Comparison of ENCODE assay signal across 1 cellular context in the genomic region with DNA sequence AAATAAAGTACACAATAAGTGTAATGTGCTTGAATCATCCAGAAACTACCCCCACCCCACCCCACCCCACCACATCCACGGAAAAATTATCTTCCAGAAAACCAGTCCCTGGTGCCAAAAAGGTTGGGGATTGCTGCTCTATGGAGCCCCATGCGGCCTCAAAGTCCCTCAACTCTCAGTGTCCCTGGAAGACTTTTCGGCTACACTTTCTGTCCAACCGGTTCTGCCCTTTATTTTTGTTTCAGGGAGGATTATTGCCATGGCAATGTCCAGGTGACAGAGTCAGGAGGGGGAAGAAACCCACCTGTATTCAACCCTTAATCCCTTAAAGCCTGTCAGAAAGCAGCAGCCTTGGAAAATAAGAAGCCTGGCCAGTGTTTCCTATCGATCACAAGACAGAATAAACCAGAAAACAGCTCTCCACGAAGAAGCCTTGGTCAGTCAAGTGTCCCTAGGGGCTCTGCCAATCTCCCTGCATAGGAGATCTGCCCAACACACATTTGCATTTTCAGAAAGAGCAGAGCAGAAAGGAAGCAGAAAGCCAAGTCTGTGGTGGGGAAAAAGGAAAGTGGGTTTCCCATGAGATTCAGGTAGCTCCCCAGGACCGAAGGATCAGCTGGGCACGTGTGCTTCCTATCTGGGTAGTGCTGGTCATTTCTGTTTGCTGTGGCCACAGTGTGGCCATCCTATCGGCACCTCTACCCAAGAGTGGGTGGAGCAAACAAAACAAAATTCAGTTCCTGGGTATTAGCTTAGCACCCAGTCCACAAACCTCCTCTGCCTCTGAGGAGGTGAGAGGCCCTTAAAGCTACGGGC.
TF ChIP-seq lines count a peak whose summit lies in the region.

No MANE protein-coding gene starts in this region.

TF ChIP-seq in GM12878, 131 proteins besides CTCF, POLR2A, EP300 and RAD21 (continues in another document):
- TF ChIP-seq PAX8 (IDR thresholded peaks at IDR 0.05) (no peak), SREBF1 (IDR thresholded peaks at IDR 0.05; ENCODE audit: low read length) (no peak), ATF7 (IDR thresholded peaks at IDR 0.05; ENCODE audit: low read depth) (peak; percentile 36; the same call in 1 of the 2 replicates), MTA3 (IDR thresholded peaks at IDR 0.05; ENCODE audit: borderline replicate concordance, low read length) (no peak), NFIC (IDR thresholded peaks at IDR 0.05; ENCODE audit: low read depth, low read length) (no peak), ATF2 (IDR thresholded peaks at IDR 0.05; ENCODE audit: low read length) (0 out of 2 replicates have a peak, but pooled peaks have one; percentile 34), CBX5 (IDR thresholded peaks at IDR 0.05; ENCODE audit: low read depth) (no peak), FOXM1 (IDR thresholded peaks at IDR 0.05; ENCODE audit: low read depth, low read length) (no peak), PAX5 (IDR thresholded peaks at IDR 0.05; ENCODE audit: borderline replicate concordance, low read depth, low read length) (no peak; the same call in 1 of the 2 replicates), SMARCA5 (IDR thresholded peaks at IDR 0.05) (0 out of 2 replicates have a peak, but pooled peaks have one; percentile 10), ASH2L (IDR thresholded peaks at IDR 0.05; ENCODE audit: borderline replicate concordance, low read depth) (no peak), SPI1 (IDR thresholded peaks at IDR 0.05; ENCODE audit: borderline replicate concordance, insufficient read depth, low read depth, low read length) (no peak), NR2C2 (IDR thresholded peaks at IDR 0.05; ENCODE audit: borderline replicate concordance, control insufficient read depth, insufficient read length, low read depth) (no peak), HSF1 (IDR thresholded peaks at IDR 0.05; ENCODE audit: low read depth, low read length) (no peak), NFXL1 (IDR thresholded peaks at IDR 0.05; ENCODE audit: borderline replicate concordance) (no peak), NRF1 (conservative IDR thresholded peaks at IDR 0.05; ENCODE audit: low read depth, low read length) (no peak), SKIL (IDR thresholded peaks at IDR 0.05; ENCODE audit: low read depth, poor library complexity, severe bottlenecking) (peak; percentile 63), POU2F2 (IDR thresholded peaks at IDR 0.05; ENCODE audit: borderline replicate concordance, low read depth, low read length) (0 out of 3 replicates have a peak, but pooled peaks have one; percentile 66), FOS (IDR thresholded peaks at IDR 0.05; ENCODE audit: borderline replicate concordance, extremely low read depth, insufficient read length) (no peak), HDAC2 (IDR thresholded peaks at IDR 0.05) (no peak), ZSCAN29 (IDR thresholded peaks at IDR 0.05) (no peak), IKZF2 (IDR thresholded peaks at IDR 0.05) (peak; percentile 82 to 85; a peak in 3 of 4 replicates), ZNF592 (IDR thresholded peaks at IDR 0.05) (peak; percentile 81), CHD1 (IDR thresholded peaks at IDR 0.05; ENCODE audit: low read depth, low read length) (no peak), CHD2 (IDR thresholded peaks at IDR 0.05; ENCODE audit: borderline replicate concordance, low read depth, low read length) (no peak)
- TF ChIP-seq, protein P1, sequence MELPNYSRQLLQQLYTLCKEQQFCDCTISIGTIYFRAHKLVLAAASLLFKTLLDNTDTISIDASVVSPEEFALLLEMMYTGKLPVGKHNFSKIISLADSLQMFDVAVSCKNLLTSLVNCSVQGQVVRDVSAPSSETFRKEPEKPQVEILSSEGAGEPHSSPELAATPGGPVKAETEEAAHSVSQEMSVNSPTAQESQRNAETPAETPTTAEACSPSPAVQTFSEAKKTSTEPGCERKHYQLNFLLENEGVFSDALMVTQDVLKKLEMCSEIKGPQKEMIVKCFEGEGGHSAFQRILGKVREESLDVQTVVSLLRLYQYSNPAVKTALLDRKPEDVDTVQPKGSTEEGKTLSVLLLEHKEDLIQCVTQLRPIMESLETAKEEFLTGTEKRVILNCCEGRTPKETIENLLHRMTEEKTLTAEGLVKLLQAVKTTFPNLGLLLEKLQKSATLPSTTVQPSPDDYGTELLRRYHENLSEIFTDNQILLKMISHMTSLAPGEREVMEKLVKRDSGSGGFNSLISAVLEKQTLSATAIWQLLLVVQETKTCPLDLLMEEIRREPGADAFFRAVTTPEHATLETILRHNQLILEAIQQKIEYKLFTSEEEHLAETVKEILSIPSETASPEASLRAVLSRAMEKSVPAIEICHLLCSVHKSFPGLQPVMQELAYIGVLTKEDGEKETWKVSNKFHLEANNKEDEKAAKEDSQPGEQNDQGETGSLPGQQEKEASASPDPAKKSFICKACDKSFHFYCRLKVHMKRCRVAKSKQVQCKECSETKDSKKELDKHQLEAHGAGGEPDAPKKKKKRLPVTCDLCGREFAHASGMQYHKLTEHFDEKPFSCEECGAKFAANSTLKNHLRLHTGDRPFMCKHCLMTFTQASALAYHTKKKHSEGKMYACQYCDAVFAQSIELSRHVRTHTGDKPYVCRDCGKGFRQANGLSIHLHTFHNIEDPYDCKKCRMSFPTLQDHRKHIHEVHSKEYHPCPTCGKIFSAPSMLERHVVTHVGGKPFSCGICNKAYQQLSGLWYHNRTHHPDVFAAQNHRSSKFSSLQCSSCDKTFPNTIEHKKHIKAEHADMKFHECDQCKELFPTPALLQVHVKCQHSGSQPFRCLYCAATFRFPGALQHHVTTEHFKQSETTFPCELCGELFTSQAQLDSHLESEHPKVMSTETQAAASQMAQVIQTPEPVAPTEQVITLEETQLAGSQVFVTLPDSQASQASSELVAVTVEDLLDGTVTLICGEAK (IDR thresholded peaks at IDR 0.05; ENCODE audit: borderline replicate concordance) = peak; percentile 27; the same call in 1 of the 2 replicates
- TF ChIP-seq, protein P2, sequence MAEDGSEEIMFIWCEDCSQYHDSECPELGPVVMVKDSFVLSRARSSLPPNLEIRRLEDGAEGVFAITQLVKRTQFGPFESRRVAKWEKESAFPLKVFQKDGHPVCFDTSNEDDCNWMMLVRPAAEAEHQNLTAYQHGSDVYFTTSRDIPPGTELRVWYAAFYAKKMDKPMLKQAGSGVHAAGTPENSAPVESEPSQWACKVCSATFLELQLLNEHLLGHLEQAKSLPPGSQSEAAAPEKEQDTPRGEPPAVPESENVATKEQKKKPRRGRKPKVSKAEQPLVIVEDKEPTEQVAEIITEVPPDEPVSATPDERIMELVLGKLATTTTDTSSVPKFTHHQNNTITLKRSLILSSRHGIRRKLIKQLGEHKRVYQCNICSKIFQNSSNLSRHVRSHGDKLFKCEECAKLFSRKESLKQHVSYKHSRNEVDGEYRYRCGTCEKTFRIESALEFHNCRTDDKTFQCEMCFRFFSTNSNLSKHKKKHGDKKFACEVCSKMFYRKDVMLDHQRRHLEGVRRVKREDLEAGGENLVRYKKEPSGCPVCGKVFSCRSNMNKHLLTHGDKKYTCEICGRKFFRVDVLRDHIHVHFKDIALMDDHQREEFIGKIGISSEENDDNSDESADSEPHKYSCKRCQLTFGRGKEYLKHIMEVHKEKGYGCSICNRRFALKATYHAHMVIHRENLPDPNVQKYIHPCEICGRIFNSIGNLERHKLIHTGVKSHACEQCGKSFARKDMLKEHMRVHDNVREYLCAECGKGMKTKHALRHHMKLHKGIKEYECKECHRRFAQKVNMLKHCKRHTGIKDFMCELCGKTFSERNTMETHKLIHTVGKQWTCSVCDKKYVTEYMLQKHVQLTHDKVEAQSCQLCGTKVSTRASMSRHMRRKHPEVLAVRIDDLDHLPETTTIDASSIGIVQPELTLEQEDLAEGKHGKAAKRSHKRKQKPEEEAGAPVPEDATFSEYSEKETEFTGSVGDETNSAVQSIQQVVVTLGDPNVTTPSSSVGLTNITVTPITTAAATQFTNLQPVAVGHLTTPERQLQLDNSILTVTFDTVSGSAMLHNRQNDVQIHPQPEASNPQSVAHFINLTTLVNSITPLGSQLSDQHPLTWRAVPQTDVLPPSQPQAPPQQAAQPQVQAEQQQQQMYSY (CRISPR knock-in tag; IDR thresholded peaks at IDR 0.05) = no peak
- TF ChIP-seq, protein P3, sequence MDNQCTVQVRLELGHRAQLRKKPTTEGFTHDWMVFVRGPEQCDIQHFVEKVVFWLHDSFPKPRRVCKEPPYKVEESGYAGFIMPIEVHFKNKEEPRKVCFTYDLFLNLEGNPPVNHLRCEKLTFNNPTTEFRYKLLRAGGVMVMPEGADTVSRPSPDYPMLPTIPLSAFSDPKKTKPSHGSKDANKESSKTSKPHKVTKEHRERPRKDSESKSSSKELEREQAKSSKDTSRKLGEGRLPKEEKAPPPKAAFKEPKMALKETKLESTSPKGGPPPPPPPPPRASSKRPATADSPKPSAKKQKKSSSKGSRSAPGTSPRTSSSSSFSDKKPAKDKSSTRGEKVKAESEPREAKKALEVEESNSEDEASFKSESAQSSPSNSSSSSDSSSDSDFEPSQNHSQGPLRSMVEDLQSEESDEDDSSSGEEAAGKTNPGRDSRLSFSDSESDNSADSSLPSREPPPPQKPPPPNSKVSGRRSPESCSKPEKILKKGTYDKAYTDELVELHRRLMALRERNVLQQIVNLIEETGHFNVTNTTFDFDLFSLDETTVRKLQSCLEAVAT (IDR thresholded peaks at IDR 0.05) = peak; percentile 64; the same call in 1 of the 2 replicates
- TF ChIP-seq, protein P4, sequence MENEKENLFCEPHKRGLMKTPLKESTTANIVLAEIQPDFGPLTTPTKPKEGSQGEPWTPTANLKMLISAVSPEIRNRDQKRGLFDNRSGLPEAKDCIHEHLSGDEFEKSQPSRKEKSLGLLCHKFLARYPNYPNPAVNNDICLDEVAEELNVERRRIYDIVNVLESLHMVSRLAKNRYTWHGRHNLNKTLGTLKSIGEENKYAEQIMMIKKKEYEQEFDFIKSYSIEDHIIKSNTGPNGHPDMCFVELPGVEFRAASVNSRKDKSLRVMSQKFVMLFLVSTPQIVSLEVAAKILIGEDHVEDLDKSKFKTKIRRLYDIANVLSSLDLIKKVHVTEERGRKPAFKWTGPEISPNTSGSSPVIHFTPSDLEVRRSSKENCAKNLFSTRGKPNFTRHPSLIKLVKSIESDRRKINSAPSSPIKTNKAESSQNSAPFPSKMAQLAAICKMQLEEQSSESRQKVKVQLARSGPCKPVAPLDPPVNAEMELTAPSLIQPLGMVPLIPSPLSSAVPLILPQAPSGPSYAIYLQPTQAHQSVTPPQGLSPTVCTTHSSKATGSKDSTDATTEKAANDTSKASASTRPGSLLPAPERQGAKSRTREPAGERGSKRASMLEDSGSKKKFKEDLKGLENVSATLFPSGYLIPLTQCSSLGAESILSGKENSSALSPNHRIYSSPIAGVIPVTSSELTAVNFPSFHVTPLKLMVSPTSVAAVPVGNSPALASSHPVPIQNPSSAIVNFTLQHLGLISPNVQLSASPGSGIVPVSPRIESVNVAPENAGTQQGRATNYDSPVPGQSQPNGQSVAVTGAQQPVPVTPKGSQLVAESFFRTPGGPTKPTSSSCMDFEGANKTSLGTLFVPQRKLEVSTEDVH (IDR thresholded peaks at IDR 0.05; ENCODE audit: low read depth, partially characterized antibody) = no peak
